In genomic region chr22:50665212-50665611, GRCh38 we compare ENCODE assay signal across 19 cellular contexts.
"Had no signal": no experiment of that assay in that cellular context is flagged by ENCODE, and none has a peak within 500 bp of the region (broad histone marks: within the 10 kb centered on the region; RNA-seq: fewer than 3 reads in every experiment).

No MANE protein-coding gene starts in this region.

- DNase-seq: colonic mucosa; dermis blood vessel endothelial cell; effector CD4-positive, alpha-beta T cell; effector memory CD4-positive, alpha-beta T cell; foreskin keratinocyte; heart left ventricle; hypothalamus; immature natural killer cell; left cardiac atrium; left lung; left ventricle myocardium superior; mammary epithelial cell; mesendoderm; mucosa of descending colon had no signal

- H3K27me3 ChIP-seq: colonic mucosa, dorsolateral prefrontal cortex had no signal

- H3K27ac ChIP-seq: colonic mucosa, dorsolateral prefrontal cortex, esophagus muscularis mucosa, foreskin keratinocyte, gastroesophageal sphincter, heart left ventricle, hepatocyte, left lung had no signal

- ATAC-seq: foreskin keratinocyte, gastroesophageal sphincter, heart left ventricle, left cardiac atrium, left lung, left ventricle myocardium superior, mucosa of descending colon had no signal

- H3K4me3 ChIP-seq: colonic mucosa, dorsolateral prefrontal cortex, esophagus muscularis mucosa, gastroesophageal sphincter, heart left ventricle, hepatocyte, left lung, lung, mucosa of descending colon had no signal

- H3K9me3 ChIP-seq: colonic mucosa, esophagus muscularis mucosa, gastroesophageal sphincter, heart left ventricle, left lung, mucosa of descending colon had no signal

- H3K36me3 ChIP-seq: colonic mucosa, esophagus muscularis mucosa, gastroesophageal sphincter, heart left ventricle, left lung had no signal

- H3K4me1 ChIP-seq: colonic mucosa, esophagus muscularis mucosa, foreskin keratinocyte, gastroesophageal sphincter, left lung had no signal
